ENCODE assay signal across 8 cellular contexts in genomic region chr15:73994419-73994883, GRCh38. TPM values are rescaled to one million over a fixed set of nuclear protein-coding genes. Genes with fewer than 3 reads are reported as not detected.
DNase-seq lines count a peak whose midpoint lies in the region; ATAC-seq, FAIRE-seq and TF ChIP-seq lines count a peak whose summit lies in the region.

A gene with protein sequence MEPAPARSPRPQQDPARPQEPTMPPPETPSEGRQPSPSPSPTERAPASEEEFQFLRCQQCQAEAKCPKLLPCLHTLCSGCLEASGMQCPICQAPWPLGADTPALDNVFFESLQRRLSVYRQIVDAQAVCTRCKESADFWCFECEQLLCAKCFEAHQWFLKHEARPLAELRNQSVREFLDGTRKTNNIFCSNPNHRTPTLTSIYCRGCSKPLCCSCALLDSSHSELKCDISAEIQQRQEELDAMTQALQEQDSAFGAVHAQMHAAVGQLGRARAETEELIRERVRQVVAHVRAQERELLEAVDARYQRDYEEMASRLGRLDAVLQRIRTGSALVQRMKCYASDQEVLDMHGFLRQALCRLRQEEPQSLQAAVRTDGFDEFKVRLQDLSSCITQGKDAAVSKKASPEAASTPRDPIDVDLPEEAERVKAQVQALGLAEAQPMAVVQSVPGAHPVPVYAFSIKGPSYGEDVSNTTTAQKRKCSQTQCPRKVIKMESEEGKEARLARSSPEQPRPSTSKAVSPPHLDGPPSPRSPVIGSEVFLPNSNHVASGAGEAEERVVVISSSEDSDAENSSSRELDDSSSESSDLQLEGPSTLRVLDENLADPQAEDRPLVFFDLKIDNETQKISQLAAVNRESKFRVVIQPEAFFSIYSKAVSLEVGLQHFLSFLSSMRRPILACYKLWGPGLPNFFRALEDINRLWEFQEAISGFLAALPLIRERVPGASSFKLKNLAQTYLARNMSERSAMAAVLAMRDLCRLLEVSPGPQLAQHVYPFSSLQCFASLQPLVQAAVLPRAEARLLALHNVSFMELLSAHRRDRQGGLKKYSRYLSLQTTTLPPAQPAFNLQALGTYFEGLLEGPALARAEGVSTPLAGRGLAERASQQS (plus strand): TSS chr15:73994716. CDS start chr15:73994813, 97 bp downstream.

- TF ChIP-seq RAD21 in A549 (conservative IDR thresholded peaks at IDR 0.05 in 1 of 2, IDR thresholded peaks at IDR 0.05 in 1 of 2): no peak

- CTCF ChIA-PET in A549 (lab: Yijun Ruan, JAX): interaction anchor here (0.8 to 5.5 kb wide), 6 partner anchors 12 to 60 kb away, joined by 3 to 30 read pairs (median 6); no protein-coding TSS in a partner anchor
- CTCF ChIA-PET in mammary epithelial cell (lab: Charles Lee; ENCODE audit: low non-redundant PET): interaction anchor here (0.5 to 1.2 kb wide), 2 partner anchors 22 to 43 kb away, joined by 3 to 10 read pairs; no protein-coding TSS in a partner anchor

- no peak for FAIRE-seq in A549 (lab: Jason Lieb, UNC)
- FAIRE-seq in small intestine (lab: Jason Lieb, UNC): no peak

- H3K9ac ChIP-seq in mammary epithelial cell (ENCODE audit: insufficient read depth, low read length) (peak within 1 kb of the TSS; percentile 89), iPS-20b (ENCODE audit: low read depth, low read length) (peak within 1 kb of the TSS; percentile 88)

- peak; percentile 76 for TF ChIP-seq POLR2A in A549 (IDR thresholded peaks at IDR 0.05; ENCODE audit: low read length)

- no peak for TF ChIP-seq EP300 in A549 (IDR thresholded peaks at IDR 0.05)

- ATAC-seq in A549 (peak; percentile 93 to 95), GM18868 (IDR thresholded peaks at IDR 0.05; ENCODE audit: unreplicated experiment) (peak; percentile 79), HG03108 (IDR thresholded peaks at IDR 0.05; ENCODE audit: unreplicated experiment) (peak; percentile 67)

- peaks cover 15% of the 10 kb centered on the region for H3K36me3 ChIP-seq in WERI-Rb-1
- peaks cover 6% of the 10 kb centered on the region for H3K36me3 ChIP-seq in mammary epithelial cell (ENCODE audit: insufficient read depth, low read length)
- H3K36me3 ChIP-seq in iPS-20b (ENCODE audit: insufficient read depth, low read depth, low read length): peaks cover 14% of the 10 kb centered on the region
- H3K36me3 ChIP-seq in small intestine (ENCODE audit: control insufficient read depth in 2 of 2, insufficient read depth in 2 of 2, low read length in 2 of 2): peaks cover 6 to 8% of the 10 kb centered on the region in 2 donors

- no peaks in the 10 kb centered on the region for H3K9me3 ChIP-seq in A549
- no peaks in the 10 kb centered on the region for H3K9me3 ChIP-seq in WERI-Rb-1 (ENCODE audit: severe bottlenecking)
- H3K9me3 ChIP-seq in mammary epithelial cell (replicated peaks; ENCODE audit: insufficient read depth, low read length): no peaks in the 10 kb centered on the region
- H3K9me3 ChIP-seq in iPS-20b (ENCODE audit: insufficient read depth, low read depth, low read length): no peaks in the 10 kb centered on the region
- H3K9me3 ChIP-seq in small intestine (ENCODE audit: control insufficient read depth, low read depth): no peaks in the 10 kb centered on the region

- peak within 1 kb of the TSS; percentile 98 for H3K4me3 ChIP-seq in A549
- peak within 1 kb of the TSS; percentile 76 for H3K4me3 ChIP-seq in WERI-Rb-1 (ENCODE audit: low read depth, low read length)
- peak within 1 kb of the TSS; percentile 78 to 91 (median 83) for H3K4me3 ChIP-seq in mammary epithelial cell (replicated peaks in 1 of 3; ENCODE audit: insufficient read depth in 1 of 3, low read depth in 2 of 3, low read length in 3 of 3)
- peak within 1 kb of the TSS; percentile 84 for H3K4me3 ChIP-seq in iPS-20b (ENCODE audit: low read length)
- peak within 1 kb of the TSS; percentile 81 to 89 for H3K4me3 ChIP-seq in small intestine (ENCODE audit: low read depth in 1 of 2, low read length in 2 of 2)

- peak; percentile 85 to 89 for DNase-seq in A549 (ENCODE audit: low read depth in 1 of 2, low spot score in 1 of 2)
- DNase-seq in NCI-H2196 treated with DMSO at 0.1 percent for 48 hours (lab: John Stamatoyannopoulos, UW; ENCODE audit: unreplicated experiment): peak; percentile 72
- DNase-seq in WERI-Rb-1: peak; percentile 98
- DNase-seq in mammary epithelial cell: peak; percentile 94
- DNase-seq in small intestine: peak; percentile 99

- H3K79me2 ChIP-seq in mammary epithelial cell (ENCODE audit: insufficient read depth, low read length): peaks cover 55% of the 10 kb centered on the region

- in situ Hi-C loops in mammary epithelial cell (cut with MboI; ENCODE audit: low sequenced_read_pairs in 2 of 2): no loop called here

- H3K4me1 ChIP-seq in A549 (peaks cover 14% of the 10 kb centered on the region), mammary epithelial cell (ENCODE audit: insufficient read depth, low read length) (peaks cover 41% of the 10 kb centered on the region), iPS-20b (ENCODE audit: insufficient read depth, low read length) (no peaks in the 10 kb centered on the region; the same call in 1 of the 2 replicates), small intestine (ENCODE audit: control insufficient read depth in 2 of 2, insufficient read depth in 1 of 2, low read depth in 1 of 2, low read length in 1 of 2) (peaks cover 3 to 12% of the 10 kb centered on the region in 2 donors)

- no peaks in the 10 kb centered on the region for H3K27me3 ChIP-seq in WERI-Rb-1 (ENCODE audit: insufficient read depth, low read depth, severe bottlenecking)
- H3K27me3 ChIP-seq in mammary epithelial cell (ENCODE audit: insufficient read depth, low read length): no peaks in the 10 kb centered on the region
- 0 out of 2 replicates have a peak, but pooled peaks cover 11% of the 10 kb centered on the region for H3K27me3 ChIP-seq in iPS-20b (ENCODE audit: insufficient read depth, low read length)
- no peaks in the 10 kb centered on the region for H3K27me3 ChIP-seq in small intestine (ENCODE audit: control insufficient read depth in 2 of 2, insufficient read depth in 2 of 2, low read length in 2 of 2)

- peak within 1 kb of the TSS; percentile 97 for H3K4me2 ChIP-seq in A549
- H3K4me2 ChIP-seq in mammary epithelial cell (ENCODE audit: insufficient read depth, low read depth, low read length): peak within 1 kb of the TSS; percentile 95

- TF ChIP-seq CTCF in A549 (IDR thresholded peaks at IDR 0.05): no peak
- no peak for TF ChIP-seq CTCF in WERI-Rb-1 (IDR thresholded peaks at IDR 0.05; ENCODE audit: low read depth, low read length)
- TF ChIP-seq CTCF in mammary epithelial cell (conservative IDR thresholded peaks at IDR 0.05 in 1 of 2, IDR thresholded peaks at IDR 0.05 in 1 of 2; ENCODE audit: extremely low read depth in 1 of 2, insufficient read depth in 1 of 2, low read depth in 1 of 2, low read length in 2 of 2): no peak

- POLR2A ChIA-PET in A549 (lab: Yijun Ruan, JAX): interaction anchor here (0.6 kb wide), 1 partner anchor 44 kb away, joined by 3 read pairs; no protein-coding TSS in a partner anchor

- H4K20me1 ChIP-seq in mammary epithelial cell (ENCODE audit: insufficient read depth, low read length): no peaks in the 10 kb centered on the region

- dilution Hi-C loops in mammary epithelial cell (cut with HindIII; ENCODE audit: low sequenced_read_pairs): no loop called here

- 0% methylated on average over 10 of the region's 26 CpGs for WGBS in A549 (ENCODE audit: missing lambda C conversion rate)
- 0% methylated on average over 11 of the region's 26 CpGs for WGBS in mammary epithelial cell (ENCODE audit: low coverage, missing lambda C conversion rate)
- 0 to 1% (median 0%) methylated on average over 26 of the region's 26 CpGs for WGBS in small intestine, 3 donors

- BruUV-seq in mammary epithelial cell (replicated peaks; lab: Mats Ljungman, UMichigan): no TSS peak

- intact Hi-C loops in mammary epithelial cell (cut with micrococcal nuclease): loop anchor here (2.0 kb wide), 1 partner anchor 22 kb away; no protein-coding TSS in a partner anchor

- H2AFZ ChIP-seq in mammary epithelial cell (ENCODE audit: low read depth, low read length): peak within 1 kb of the TSS; percentile 98

- H3K27ac ChIP-seq in A549 (peak within 1 kb of the TSS; percentile 87 to 91), WERI-Rb-1 (peak within 1 kb of the TSS; percentile 76), mammary epithelial cell (ENCODE audit: insufficient read depth, low read depth, low read length) (peak within 1 kb of the TSS; percentile 72), iPS-20b (ENCODE audit: low read length) (no peak within 1 kb of the TSS), small intestine (ENCODE audit: low read depth in 1 of 2, low read length in 1 of 2) (peak within 1 kb of the TSS; percentile 81 to 91)

TF ChIP-seq in A549, 52 proteins besides CTCF, POLR2A, EP300 and RAD21:
- TF ChIP-seq HOXA7 (CRISPR knock-in tag; IDR thresholded peaks at IDR 0.05): no peak
- TF ChIP-seq, protein P1, sequence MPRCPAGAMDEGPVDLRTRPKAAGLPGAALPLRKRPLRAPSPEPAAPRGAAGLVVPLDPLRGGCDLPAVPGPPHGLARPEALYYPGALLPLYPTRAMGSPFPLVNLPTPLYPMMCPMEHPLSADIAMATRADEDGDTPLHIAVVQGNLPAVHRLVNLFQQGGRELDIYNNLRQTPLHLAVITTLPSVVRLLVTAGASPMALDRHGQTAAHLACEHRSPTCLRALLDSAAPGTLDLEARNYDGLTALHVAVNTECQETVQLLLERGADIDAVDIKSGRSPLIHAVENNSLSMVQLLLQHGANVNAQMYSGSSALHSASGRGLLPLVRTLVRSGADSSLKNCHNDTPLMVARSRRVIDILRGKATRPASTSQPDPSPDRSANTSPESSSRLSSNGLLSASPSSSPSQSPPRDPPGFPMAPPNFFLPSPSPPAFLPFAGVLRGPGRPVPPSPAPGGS (IDR thresholded peaks at IDR 0.05): 0 out of 3 replicates have a peak, but pooled peaks have one; percentile 44

RNA-seq across cellular contexts. Expression of the gene that starts here (rescaled TPM):
- polyA plus RNA-seq in A549 (2011; rRNA removed) (2.1 and 3.9 TPM in 2 replicates), A549 (2017; fragmentation: RNase III; extraction: RNeasy Plus Mini Kit Qiagen cat#74134 plus additional on column Dnase treatment) (7.8 to 8.5 TPM (median 8.4 TPM) in 3 replicates), mammary epithelial cell (16.8 TPM), small intestine (10 to 100 TPM; 16.5 to 31.1 (median 28.3) TPM)
- 5.9 and 7.9 TPM in 2 replicates for polyA plus RNA-seq in A549 (2012; cell fraction: cytosol; rRNA removed)
- polyA plus RNA-seq in A549 (2012; cell fraction: nucleus; rRNA removed): 14.7 and 25.7 TPM in 2 replicates
- 5.6 and 6.2 TPM in 2 replicates for polyA minus RNA-seq in A549 (2011; rRNA and poly(A)+ RNA removed)
- total RNA-seq in mammary epithelial cell: 10 to 100 TPM; 38.7 to 55.5 TPM
- 54.1 TPM for polyA minus RNA-seq in mammary epithelial cell
